22 cellular contexts compared by ENCODE assay signal in the genomic region with DNA sequence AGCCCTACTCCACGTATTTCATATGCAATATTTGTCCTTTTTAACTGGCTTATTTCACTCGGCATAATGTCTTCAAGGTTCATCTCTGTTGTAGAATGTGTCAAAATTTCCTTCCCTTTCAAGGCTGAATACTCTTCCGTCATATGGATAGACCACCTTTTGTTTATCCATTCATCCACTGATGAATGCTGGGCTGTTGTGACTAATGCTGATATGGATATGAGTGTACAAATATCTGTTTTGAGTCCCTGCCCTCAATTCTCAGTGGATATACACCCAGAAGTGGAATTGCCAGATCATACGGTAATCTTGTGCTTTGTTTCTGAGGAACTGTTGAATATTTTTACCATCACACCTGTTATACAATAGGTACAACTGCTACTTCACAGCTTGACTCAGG.
"Had no signal": no experiment of that assay in that cellular context is flagged by ENCODE, and none has a peak within 500 bp of the region (broad histone marks: within the 10 kb centered on the region; RNA-seq: fewer than 3 reads in every experiment).

No MANE protein-coding gene starts in this region.

- ATAC-seq: activated CD4-positive, alpha-beta T cell treated with anti-CD3 and anti-CD28 coated beads for 36 hours; activated naive CD8-positive, alpha-beta T cell treated with anti-CD3 and anti-CD28 coated beads, Interleukin-2, amount 50 U/mL, for 24 hours; body of pancreas; Right ventricle myocardium inferior; T-cell had no signal

- H3K36me3 Mint-ChIP-seq: T-cell had no signal

- H3K27ac Mint-ChIP-seq: activated naive CD8-positive, alpha-beta T cell treated with anti-CD3 and anti-CD28 coated beads, Interleukin-2, amount 50 U/mL, for 24 hours had no signal

- DNase-seq: activated CD4-positive, alpha-beta T cell treated with anti-CD3 and anti-CD28 coated beads for 36 hours; activated CD4-positive, alpha-beta T cell treated with anti-CD3 and anti-CD28 coated beads, Interleukin-2, amount 50 U/mL, for 4 hours; activated CD4-positive, CD25-positive, alpha-beta regulatory T cell; activated CD8-positive, alpha-beta memory T cell treated with anti-CD3 and anti-CD28 coated beads for 24 hours; activated naive CD4-positive, alpha-beta T cell treated with anti-CD3 and anti-CD28 coated beads, Interleukin-2, amount 50 U/mL, for 16 hours; activated naive CD8-positive, alpha-beta T cell treated with anti-CD3 and anti-CD28 coated beads, Interleukin-2, amount 50 U/mL, for 24 hours; activated T-cell treated with anti-CD3 and anti-CD28 coated beads, Interleukin-2, amount 50 U/mL, for 72 hours; amniotic stem cell; body of pancreas; central memory CD4-positive, alpha-beta T cell; KG1; NCI-H1092; NCI-H1417; NCI-H1930; NCI-H2171 treated with DMSO at 0.1 percent for 48 hours; NCI-H226; NCI-H526; NCI-H82; RPMI8226; T-cell had no signal

- H3K9me3 ChIP-seq: ascending aorta, body of pancreas had no signal

- H3K27me3 Mint-ChIP-seq: activated naive CD8-positive, alpha-beta T cell treated with anti-CD3 and anti-CD28 coated beads, Interleukin-2, amount 50 U/mL, for 24 hours; T-cell had no signal

- H3K9me3 Mint-ChIP-seq: activated naive CD8-positive, alpha-beta T cell treated with anti-CD3 and anti-CD28 coated beads, Interleukin-2, amount 50 U/mL, for 24 hours; activated T-cell treated with anti-CD3 and anti-CD28 coated beads, Interleukin-2, amount 50 U/mL, for 72 hours; T-cell had no signal

- H3K4me3 Mint-ChIP-seq: activated CD4-positive, alpha-beta T cell treated with anti-CD3 and anti-CD28 coated beads for 36 hours; activated naive CD8-positive, alpha-beta T cell treated with anti-CD3 and anti-CD28 coated beads, Interleukin-2, amount 50 U/mL, for 24 hours; activated T-cell treated with anti-CD3 and anti-CD28 coated beads, Interleukin-2, amount 50 U/mL, for 72 hours; T-cell had no signal
